Comparison of ENCODE assay signal across 1 cellular context in the genomic region with DNA sequence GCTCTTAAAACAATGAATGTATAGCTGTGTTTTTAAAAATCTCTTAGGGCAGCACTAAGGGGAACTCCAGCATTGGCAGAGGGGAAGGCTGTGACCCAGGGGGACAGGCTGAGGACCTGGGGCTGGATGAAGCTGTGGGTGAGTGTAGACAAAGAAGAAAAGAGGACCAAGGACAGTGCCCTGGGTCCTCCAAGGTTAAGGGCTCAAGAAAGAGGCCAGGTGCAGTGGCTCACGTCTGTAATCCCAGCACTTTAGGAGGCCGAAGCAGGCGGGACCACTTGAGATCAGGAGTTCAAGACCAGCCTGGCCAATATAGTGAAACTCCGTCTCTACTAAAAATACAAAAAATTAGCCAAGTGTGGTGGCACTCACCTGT.
A peak's percentile ranks its signal among the peaks of the same experiment; 100 is the strongest.
TF ChIP-seq lines count a peak whose summit lies in the region.

No MANE protein-coding gene starts in this region.

TF ChIP-seq in SK-N-SH, 30 proteins besides CTCF, POLR2A, EP300 and RAD21:
- TF ChIP-seq, protein P1, sequence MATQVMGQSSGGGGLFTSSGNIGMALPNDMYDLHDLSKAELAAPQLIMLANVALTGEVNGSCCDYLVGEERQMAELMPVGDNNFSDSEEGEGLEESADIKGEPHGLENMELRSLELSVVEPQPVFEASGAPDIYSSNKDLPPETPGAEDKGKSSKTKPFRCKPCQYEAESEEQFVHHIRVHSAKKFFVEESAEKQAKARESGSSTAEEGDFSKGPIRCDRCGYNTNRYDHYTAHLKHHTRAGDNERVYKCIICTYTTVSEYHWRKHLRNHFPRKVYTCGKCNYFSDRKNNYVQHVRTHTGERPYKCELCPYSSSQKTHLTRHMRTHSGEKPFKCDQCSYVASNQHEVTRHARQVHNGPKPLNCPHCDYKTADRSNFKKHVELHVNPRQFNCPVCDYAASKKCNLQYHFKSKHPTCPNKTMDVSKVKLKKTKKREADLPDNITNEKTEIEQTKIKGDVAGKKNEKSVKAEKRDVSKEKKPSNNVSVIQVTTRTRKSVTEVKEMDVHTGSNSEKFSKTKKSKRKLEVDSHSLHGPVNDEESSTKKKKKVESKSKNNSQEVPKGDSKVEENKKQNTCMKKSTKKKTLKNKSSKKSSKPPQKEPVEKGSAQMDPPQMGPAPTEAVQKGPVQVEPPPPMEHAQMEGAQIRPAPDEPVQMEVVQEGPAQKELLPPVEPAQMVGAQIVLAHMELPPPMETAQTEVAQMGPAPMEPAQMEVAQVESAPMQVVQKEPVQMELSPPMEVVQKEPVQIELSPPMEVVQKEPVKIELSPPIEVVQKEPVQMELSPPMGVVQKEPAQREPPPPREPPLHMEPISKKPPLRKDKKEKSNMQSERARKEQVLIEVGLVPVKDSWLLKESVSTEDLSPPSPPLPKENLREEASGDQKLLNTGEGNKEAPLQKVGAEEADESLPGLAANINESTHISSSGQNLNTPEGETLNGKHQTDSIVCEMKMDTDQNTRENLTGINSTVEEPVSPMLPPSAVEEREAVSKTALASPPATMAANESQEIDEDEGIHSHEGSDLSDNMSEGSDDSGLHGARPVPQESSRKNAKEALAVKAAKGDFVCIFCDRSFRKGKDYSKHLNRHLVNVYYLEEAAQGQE (IDR thresholded peaks at IDR 0.05; ENCODE audit: low read depth, low read length): peak; percentile 80; the same call in 1 of the 2 replicates
TF ChIP-seq in SK-N-SH: peak in this region for 1; not testable (repeated sequence) for 29.
